Comparison of ENCODE assay signal across 8 cellular contexts in the genomic region with DNA sequence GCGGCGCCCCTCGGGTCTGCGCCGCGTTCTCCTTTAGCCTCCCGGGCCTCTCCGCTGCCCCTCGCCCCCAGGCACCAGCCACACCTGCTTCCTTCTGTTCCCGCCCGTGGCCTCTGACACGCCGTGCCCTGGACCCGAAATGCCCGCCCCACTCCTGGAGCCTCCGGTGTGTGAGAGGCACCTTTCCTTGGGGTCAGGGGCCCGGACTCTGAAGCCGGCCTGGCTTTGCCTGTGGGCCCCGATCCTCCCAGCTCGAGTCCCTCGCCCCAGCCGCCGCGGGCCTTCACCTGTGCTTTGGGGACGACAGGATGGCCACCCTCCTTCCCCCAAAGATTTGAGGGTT. TPM values are rescaled to one million over a fixed set of nuclear protein-coding genes. Genes with fewer than 3 reads are reported as not detected.
DNase-seq lines count a peak whose midpoint lies in the region; ATAC-seq and TF ChIP-seq lines count a peak whose summit lies in the region.

No MANE protein-coding gene starts in this region.

- in situ Hi-C loops in GM13977 (cut with MboI; ENCODE audit: low pct_unique_long_range_greater_than_20kb, low sequenced_read_pairs, unreplicated experiment), result no loop called here

- H3K9me3 Mint-ChIP-seq in neural crest cell, result no peaks in the 10 kb centered on the region

- peak overlapping the region; percentile 75 for H3K27ac ChIP-seq in 22Rv1

- no peak overlapping the region for H3K27ac Mint-ChIP-seq in neural crest cell (ENCODE audit: unreplicated experiment)

- H3K27me3 Mint-ChIP-seq in neural crest cell (ENCODE audit: low read depth), result no peaks in the 10 kb centered on the region

- H3K4me1 Mint-ChIP-seq in neural crest cell, result peaks cover 23% of the 10 kb centered on the region

- peaks cover 5% of the 10 kb centered on the region for H3K36me3 Mint-ChIP-seq in neural crest cell (ENCODE audit: low read depth)

- ATAC-seq in GM19463 (IDR thresholded peaks at IDR 0.05; ENCODE audit: unreplicated experiment), result peak; percentile 2

- peak overlapping the region; percentile 78 for H3K4me3 Mint-ChIP-seq in neural crest cell

- H3K4me3 ChIP-seq in epithelial cell of esophagus (ENCODE audit: low read length), result peak overlapping the region; percentile 79

- DNase-seq in RKO (ENCODE audit: low spot score), result peak; percentile 4
- DNase-seq in epithelial cell of esophagus (ENCODE audit: low read depth), result no peak
- DNase-seq in neural crest cell (ENCODE audit: low read depth, low spot score), result no peak
- no peak for DNase-seq in MV-4-11 (lab: John Stamatoyannopoulos, UW)
- DNase-seq in SW 1271 (lab: John Stamatoyannopoulos, UW), result no peak
- no peak for DNase-seq in GM13977 (ENCODE audit: low spot score)

- TF ChIP-seq CTCF in 22Rv1 (IDR thresholded peaks at IDR 0.05) (no peak), epithelial cell of esophagus (IDR thresholded peaks at IDR 0.05; ENCODE audit: insufficient read depth, low read depth, low read length, missing control alignments) (no peak), neural crest cell (conservative IDR thresholded peaks at IDR 0.05) (no peak), GM13977 (IDR thresholded peaks at IDR 0.05; ENCODE audit: extremely low read depth, insufficient read depth, missing control alignments) (no peak)

RNA-seq across cellular contexts. Expression of a gene that starts 0.7 kb away (rescaled TPM):
- 11.1 and 11.7 TPM in 2 replicates for total RNA-seq in neural crest cell

RNA-seq across cellular contexts. Expression of a gene that starts 12.4 kb away (rescaled TPM):
- total RNA-seq in neural crest cell, result 0.02 TPM in 1 of 2 replicates, not detected in the other

RNA-seq across cellular contexts. Expression of a gene that starts 17.1 kb away (rescaled TPM):
- 34.8 and 39.6 TPM in 2 replicates for total RNA-seq in neural crest cell

RNA-seq across cellular contexts. Expression of a gene that starts 45.9 kb away (rescaled TPM):
- total RNA-seq in neural crest cell, result 67.6 and 69.2 TPM in 2 replicates
